In genomic region chr11:64233913-64234839, GRCh38 we compare ENCODE assay signal across 1 cellular context.
TF ChIP-seq lines count a peak whose summit lies in the region.

VEGFB (plus strand) TSS chr11:64234584; CDS start chr11:64234834, 250 bp downstream.

TF ChIP-seq in HepG2, 621 proteins besides CTCF, POLR2A, EP300 and RAD21 (continued from another document and continues in another):
- TF ChIP-seq KIAA2018 (CRISPR knock-in tag; IDR thresholded peaks at IDR 0.05; ENCODE audit: borderline replicate concordance) = no peak
- TF ChIP-seq ZIK1 (CRISPR knock-in tag; IDR thresholded peaks at IDR 0.05; ENCODE audit: borderline replicate concordance, low read depth) = no peak
- no peak for TF ChIP-seq NAIF1 (CRISPR knock-in tag; IDR thresholded peaks at IDR 0.05; ENCODE audit: borderline replicate concordance)
- TF ChIP-seq ATF7-NPFF (CRISPR knock-in tag; IDR thresholded peaks at IDR 0.05; ENCODE audit: low read depth) = peak; percentile 51; the same call in 1 of the 2 replicates
- no peak for TF ChIP-seq ZNF644 (CRISPR knock-in tag; IDR thresholded peaks at IDR 0.05; ENCODE audit: low read depth)
- TF ChIP-seq ZNF350 (CRISPR knock-in tag; IDR thresholded peaks at IDR 0.05; ENCODE audit: borderline replicate concordance, low read depth) = no peak; the same call in 1 of the 2 replicates
- TF ChIP-seq ZNF329 (CRISPR knock-in tag; IDR thresholded peaks at IDR 0.05; ENCODE audit: low read depth) = no peak
- no peak for TF ChIP-seq ZNF75D (CRISPR knock-in tag; IDR thresholded peaks at IDR 0.05; ENCODE audit: borderline replicate concordance)
- TF ChIP-seq MEIS2 (CRISPR knock-in tag; IDR thresholded peaks at IDR 0.05) = peak; percentile 30; the same call in 1 of the 2 replicates
- TF ChIP-seq ONECUT2 (CRISPR knock-in tag; IDR thresholded peaks at IDR 0.05) = no peak
- TF ChIP-seq TOE1 (CRISPR knock-in tag; IDR thresholded peaks at IDR 0.05) = no peak
- TF ChIP-seq ZNF550 (CRISPR knock-in tag; IDR thresholded peaks at IDR 0.05; ENCODE audit: borderline replicate concordance) = no peak
- no peak for TF ChIP-seq THYN1 (CRISPR knock-in tag; IDR thresholded peaks at IDR 0.05; ENCODE audit: borderline replicate concordance, low read depth)
- no peak for TF ChIP-seq PCBP1 (IDR thresholded peaks at IDR 0.05; ENCODE audit: borderline replicate concordance, low read depth, low read length)
- no peak for TF ChIP-seq GLI4 (CRISPR knock-in tag; IDR thresholded peaks at IDR 0.05; ENCODE audit: borderline replicate concordance)
- TF ChIP-seq ZNF326 (CRISPR knock-in tag; IDR thresholded peaks at IDR 0.05; ENCODE audit: borderline replicate concordance) = no peak
- TF ChIP-seq MIER3 (CRISPR knock-in tag; IDR thresholded peaks at IDR 0.05; ENCODE audit: borderline replicate concordance) = no peak
- TF ChIP-seq ZC3H4 (CRISPR knock-in tag; IDR thresholded peaks at IDR 0.05; ENCODE audit: borderline replicate concordance) = no peak
- 0 out of 2 replicates have a peak, but pooled peaks have one; percentile 17 for TF ChIP-seq HNF1B (CRISPR knock-in tag; IDR thresholded peaks at IDR 0.05)
- TF ChIP-seq EZH2 (conservative IDR thresholded peaks at IDR 0.05; ENCODE audit: low read depth, low read length) = no peak
- TF ChIP-seq HMG20B (CRISPR knock-in tag; conservative IDR thresholded peaks at IDR 0.05) = no peak
- TF ChIP-seq ZNF547 (CRISPR knock-in tag; IDR thresholded peaks at IDR 0.05) = no peak
- no peak for TF ChIP-seq FOXC1 (CRISPR knock-in tag; IDR thresholded peaks at IDR 0.05; ENCODE audit: borderline replicate concordance)
- TF ChIP-seq KAT7 (CRISPR knock-in tag; IDR thresholded peaks at IDR 0.05; ENCODE audit: borderline replicate concordance) = no peak
- TF ChIP-seq PRMT3 (CRISPR knock-in tag; IDR thresholded peaks at IDR 0.05; ENCODE audit: borderline replicate concordance, low read depth) = no peak
- no peak for TF ChIP-seq HOMEZ (CRISPR knock-in tag; IDR thresholded peaks at IDR 0.05; ENCODE audit: low read depth)
- no peak for TF ChIP-seq ZFP36L1 (CRISPR knock-in tag; IDR thresholded peaks at IDR 0.05)
- TF ChIP-seq ZNF432 (CRISPR knock-in tag; IDR thresholded peaks at IDR 0.05; ENCODE audit: borderline replicate concordance) = no peak
- no peak for TF ChIP-seq NONO (IDR thresholded peaks at IDR 0.05)
- TF ChIP-seq NONO (CRISPR knock-in tag; conservative IDR thresholded peaks at IDR 0.05) = 0 out of 2 replicates have a peak, but pooled peaks have one; percentile 45
- no peak for TF ChIP-seq FOXP1 (IDR thresholded peaks at IDR 0.05)
- TF ChIP-seq FOXP1 (CRISPR knock-in tag; IDR thresholded peaks at IDR 0.05) = no peak
- TF ChIP-seq RFX5 (IDR thresholded peaks at IDR 0.05; ENCODE audit: low read depth, low read length) = no peak
- TF ChIP-seq ZNF235 (CRISPR knock-in tag; IDR thresholded peaks at IDR 0.05; ENCODE audit: borderline replicate concordance) = no peak
- TF ChIP-seq BCL3 (CRISPR knock-in tag; IDR thresholded peaks at IDR 0.05) = no peak
- peak; percentile 36 for TF ChIP-seq HNRNPK (IDR thresholded peaks at IDR 0.05; ENCODE audit: low read depth, low read length, poor library complexity, severe bottlenecking)
- TF ChIP-seq MATR3 (CRISPR knock-in tag; IDR thresholded peaks at IDR 0.05) = no peak
- no peak for TF ChIP-seq JARID2 (CRISPR knock-in tag; IDR thresholded peaks at IDR 0.05; ENCODE audit: insufficient replicate concordance)
- TF ChIP-seq ZNF180 (CRISPR knock-in tag; IDR thresholded peaks at IDR 0.05; ENCODE audit: borderline replicate concordance, low read depth) = no peak
- TF ChIP-seq CENPX (CRISPR knock-in tag; IDR thresholded peaks at IDR 0.05) = no peak
- no peak for TF ChIP-seq KDM1A (CRISPR knock-in tag; IDR thresholded peaks at IDR 0.05)
- TF ChIP-seq SIN3A (IDR thresholded peaks at IDR 0.05; ENCODE audit: borderline replicate concordance, low read depth, low read length) = 0 out of 2 replicates have a peak, but pooled peaks have one; percentile 21
- peak; percentile 75; the same call in 1 of the 2 replicates for TF ChIP-seq ZC3H13 (CRISPR knock-in tag; IDR thresholded peaks at IDR 0.05)
- no peak for TF ChIP-seq TBX3 (IDR thresholded peaks at IDR 0.05; ENCODE audit: borderline replicate concordance)
- TF ChIP-seq ZNF790 (CRISPR knock-in tag; IDR thresholded peaks at IDR 0.05; ENCODE audit: borderline replicate concordance) = no peak
- peak; percentile 9; the same call in 1 of the 2 replicates for TF ChIP-seq ZFY (CRISPR knock-in tag; IDR thresholded peaks at IDR 0.05)
- TF ChIP-seq ZNF576 (CRISPR knock-in tag; IDR thresholded peaks at IDR 0.05) = no peak
- TF ChIP-seq GLMP (CRISPR knock-in tag; IDR thresholded peaks at IDR 0.05; ENCODE audit: borderline replicate concordance) = no peak
- TF ChIP-seq SMC3 (IDR thresholded peaks at IDR 0.05; ENCODE audit: low read length) = no peak
- TF ChIP-seq ZBTB21 (CRISPR knock-in tag; IDR thresholded peaks at IDR 0.05) = no peak
- no peak for TF ChIP-seq ZNF615 (CRISPR knock-in tag; IDR thresholded peaks at IDR 0.05; ENCODE audit: borderline replicate concordance)
- TF ChIP-seq ZBTB39 (CRISPR knock-in tag; IDR thresholded peaks at IDR 0.05) = no peak
- no peak for TF ChIP-seq ZNF614 (CRISPR knock-in tag; IDR thresholded peaks at IDR 0.05; ENCODE audit: borderline replicate concordance)
- TF ChIP-seq FOXK2 (IDR thresholded peaks at IDR 0.05) = no peak
- peak; percentile 28; the same call in 1 of the 2 replicates for TF ChIP-seq SAP130 (CRISPR knock-in tag; IDR thresholded peaks at IDR 0.05; ENCODE audit: low read depth)
- no peak for TF ChIP-seq DR1 (CRISPR knock-in tag; IDR thresholded peaks at IDR 0.05)
- no peak for TF ChIP-seq FLYWCH1 (CRISPR knock-in tag; IDR thresholded peaks at IDR 0.05)
